Comparison of ENCODE assay signal across 13 cellular contexts in genomic region chr1:182337736-182338571, GRCh38. TPM values are rescaled to one million over a fixed set of nuclear protein-coding genes. Genes with fewer than 3 reads are reported as not detected.
DNase-seq lines count a peak whose midpoint lies in the region; ATAC-seq and TF ChIP-seq lines count a peak whose summit lies in the region.
"Had no signal": no experiment of that assay in that cellular context is flagged by ENCODE, and none has a peak within 500 bp of the region (broad histone marks: within the 10 kb centered on the region; RNA-seq: fewer than 3 reads in every experiment).

No MANE protein-coding gene starts in this region.

- WGBS in sigmoid colon, 2 donors: 73 to 75% methylated on average over 10 of the region's 10 CpGs

- no peaks in the 10 kb centered on the region for H3K27me3 ChIP-seq in sigmoid colon

- H3K4me3 Mint-ChIP-seq in activated CD4-positive, alpha-beta T cell treated with anti-CD3 and anti-CD28 coated beads, Interleukin-2, amount 10 ng/mL, durations not matched to agents 24 days and 14 days: no peak overlapping the region
- no peak overlapping the region for H3K4me3 Mint-ChIP-seq in progenitor cell of endocrine pancreas (ENCODE audit: low read depth)
- H3K4me3 Mint-ChIP-seq: activated naive CD4-positive, alpha-beta T cell treated with anti-CD3 and anti-CD28 coated beads for 36 hours had no signal

- no peak for ATAC-seq in HG03432 (IDR thresholded peaks at IDR 0.05; ENCODE audit: unreplicated experiment)

- H3K9me3 ChIP-seq in sigmoid colon: no peaks in the 10 kb centered on the region

- peaks cover 4% of the 10 kb centered on the region for H3K27me3 Mint-ChIP-seq in activated CD4-positive, alpha-beta T cell treated with anti-CD3 and anti-CD28 coated beads, Interleukin-2, amount 10 ng/mL, durations not matched to agents 24 days and 14 days
- peaks cover 5% of the 10 kb centered on the region for H3K27me3 Mint-ChIP-seq in progenitor cell of endocrine pancreas

- peak overlapping the region in 1 of 4 donors; percentile 2 for H3K27ac ChIP-seq in sigmoid colon
- H3K27ac ChIP-seq: GM23248 had no signal

- DNase-seq in GM04504 (ENCODE audit: low read depth) (peak; percentile 14), NCI-H69 (lab: John Stamatoyannopoulos, UW) (peak; percentile 41), fibroblast of the conjunctiva (ENCODE audit: low read depth) (peak; percentile 10), sigmoid colon (peak; percentile 80), SKM-1 (lab: John Stamatoyannopoulos, UW; ENCODE audit: unreplicated experiment) (no peak), progenitor cell of endocrine pancreas (ENCODE audit: low spot score, unreplicated experiment) (no peak)
- no peak for DNase-seq in activated CD4-positive, alpha-beta T cell treated with anti-CD3 and anti-CD28 coated beads, Interleukin-2, amount 10 ng/mL, durations not matched to agents 24 days and 14 days
- DNase-seq: activated naive CD4-positive, alpha-beta T cell treated with anti-CD3 and anti-CD28 coated beads for 36 hours; COR-L47; GM23248; NCI-H1436; occipital lobe had no signal

- no peaks in the 10 kb centered on the region for H3K36me3 Mint-ChIP-seq in activated CD4-positive, alpha-beta T cell treated with anti-CD3 and anti-CD28 coated beads, Interleukin-2, amount 10 ng/mL, durations not matched to agents 24 days and 14 days (ENCODE audit: low read depth)
- no peaks in the 10 kb centered on the region for H3K36me3 Mint-ChIP-seq in progenitor cell of endocrine pancreas (ENCODE audit: insufficient read depth)

- intact Hi-C loops in sigmoid colon (cut with DNase I): no loop called here
- intact Hi-C loops in activated CD4-positive, alpha-beta T cell treated with anti-CD3 and anti-CD28 coated beads, Interleukin-2, amount 10 ng/mL, durations not matched to agents 24 days and 14 days (cut with micrococcal nuclease): no loop called here

- H3K4me3 ChIP-seq in sigmoid colon: no peak overlapping the region
- H3K4me3 ChIP-seq: GM23248 had no signal

- no peaks in the 10 kb centered on the region for H3K4me1 ChIP-seq in sigmoid colon

- H3K4me1 Mint-ChIP-seq in activated CD4-positive, alpha-beta T cell treated with anti-CD3 and anti-CD28 coated beads, Interleukin-2, amount 10 ng/mL, durations not matched to agents 24 days and 14 days: no peaks in the 10 kb centered on the region
- H3K4me1 Mint-ChIP-seq in progenitor cell of endocrine pancreas (ENCODE audit: low read depth): peaks cover 8% of the 10 kb centered on the region

- TF ChIP-seq EP300 in sigmoid colon (IDR thresholded peaks at IDR 0.05): no peak

- H3K9me3 Mint-ChIP-seq in activated CD4-positive, alpha-beta T cell treated with anti-CD3 and anti-CD28 coated beads, Interleukin-2, amount 10 ng/mL, durations not matched to agents 24 days and 14 days: no peaks in the 10 kb centered on the region
- no peaks in the 10 kb centered on the region for H3K9me3 Mint-ChIP-seq in progenitor cell of endocrine pancreas (ENCODE audit: low read depth)
- H3K9me3 Mint-ChIP-seq: activated naive CD4-positive, alpha-beta T cell treated with anti-CD3 and anti-CD28 coated beads for 36 hours had no signal

- TF ChIP-seq POLR2A in sigmoid colon (IDR thresholded peaks at IDR 0.05): no peak

- TF ChIP-seq CTCF in sigmoid colon (IDR thresholded peaks at IDR 0.05) (no peak), progenitor cell of endocrine pancreas (IDR thresholded peaks at IDR 0.05; ENCODE audit: unreplicated experiment) (no peak)

- no peak overlapping the region for H3K27ac Mint-ChIP-seq in activated CD4-positive, alpha-beta T cell treated with anti-CD3 and anti-CD28 coated beads, Interleukin-2, amount 10 ng/mL, durations not matched to agents 24 days and 14 days
- H3K27ac Mint-ChIP-seq in progenitor cell of endocrine pancreas: no peak overlapping the region
- H3K27ac Mint-ChIP-seq: activated naive CD4-positive, alpha-beta T cell treated with anti-CD3 and anti-CD28 coated beads for 36 hours had no signal

- no peaks in the 10 kb centered on the region for H3K36me3 ChIP-seq in sigmoid colon

RNA-seq across cellular contexts. Expression of gene GLUL, which starts 53.6 kb away (rescaled TPM):
- total RNA-seq in sigmoid colon (1,000 to 10,000 TPM in 3 of 4 donors, 100 to 1,000 TPM in 1; 757 to 1,489 (median 1,456) TPM), progenitor cell of endocrine pancreas (666 and 734 TPM in 2 replicates)
- 100 to 1,000 TPM; 414 to 642 (median 638) TPM for polyA plus RNA-seq in sigmoid colon
- 78.1 and 80.2 TPM in 2 replicates for total RNA-seq in activated CD4-positive, alpha-beta T cell treated with anti-CD3 and anti-CD28 coated beads, Interleukin-2, amount 10 ng/mL, durations not matched to agents 24 days and 14 days

Comparison
In these comparisons a context has a peak if more than half of its experiments do, and no peak if none do; other contexts are left out.
1. DNase-seq: peak in GM04504 (single experiment), NCI-H69 (single experiment), fibroblast of the conjunctiva (single experiment) and sigmoid colon (single experiment); none in SKM-1 (single experiment), activated CD4-positive, alpha-beta T cell treated with anti-CD3 and anti-CD28 coated beads, Interleukin-2, amount 10 ng/mL, durations not matched to agents 24 days and 14 days (single experiment) and progenitor cell of endocrine pancreas (single experiment).